ENCODE assay signal across 11 cellular contexts in the genomic region with DNA sequence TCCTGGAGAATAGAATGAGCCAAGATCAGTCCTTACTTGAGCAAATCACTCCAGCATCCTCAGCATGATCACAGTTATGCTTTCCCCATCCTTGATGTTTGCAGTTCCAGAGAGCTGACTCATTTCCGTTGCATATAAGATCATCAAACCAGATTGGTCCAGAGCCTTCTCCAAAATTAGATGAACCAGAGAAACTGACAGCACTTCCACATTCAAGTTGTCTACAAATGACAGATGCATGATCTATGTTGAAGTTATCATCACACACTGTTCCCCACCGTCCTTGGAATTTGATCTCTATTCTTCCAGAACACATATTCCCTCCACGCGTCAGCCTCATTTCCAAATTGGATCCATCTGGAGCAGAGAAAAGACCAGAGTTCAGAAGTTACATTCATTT. TPM values are rescaled to one million over a fixed set of nuclear protein-coding genes. Genes with fewer than 3 reads are reported as not detected.
DNase-seq lines count a peak whose midpoint lies in the region; ATAC-seq, FAIRE-seq and TF ChIP-seq lines count a peak whose summit lies in the region.
"Had no signal": no experiment of that assay in that cellular context is flagged by ENCODE, and none has a peak within 500 bp of the region (broad histone marks: within the 10 kb centered on the region; RNA-seq: fewer than 3 reads in every experiment).

No MANE protein-coding gene starts in this region.

- H3K4me3 ChIP-seq in K562 (no peak overlapping the region), testis (no peak overlapping the region)

- H3K4me2 ChIP-seq in K562 (ENCODE audit: insufficient read depth, low read length): no peak overlapping the region

- DNase-seq in HS-5 (ENCODE audit: low read depth): peak; percentile 84
- DNase-seq in K562 (ENCODE audit: extremely low read depth in 1 of 4, low spot score in 3 of 4): no peak
- peak; percentile 63 for DNase-seq in iris pigment epithelial cell (ENCODE audit: low read depth)
- no peak for DNase-seq in testis
- DNase-seq in HEK293T (ENCODE audit: extremely low spot score): no peak
- no peak for DNase-seq in activated T-helper 1 cell treated with anti-CD3 and anti-CD28 coated beads, Interleukin-12 subunit alpha, Interleukin-12 subunit beta, Interleukin-2, Interleukin-4 antibody, amounts not matched to agents 30 ng/mL and 10 ng/mL and 1 ng/mL, durations not matched to agents 14 hours and 24 hours and 36 hours (ENCODE audit: low spot score)
- DNase-seq in iPS-NIHi7 (ENCODE audit: extremely low spot score): no peak
- DNase-seq: NCI-H345 had no signal

- no peak overlapping the region for H3K4me3 Mint-ChIP-seq in activated T-helper 1 cell treated with anti-CD3 and anti-CD28 coated beads, Interleukin-12 subunit alpha, Interleukin-12 subunit beta, Interleukin-2, Interleukin-4 antibody, amounts not matched to agents 30 ng/mL and 10 ng/mL and 1 ng/mL, durations not matched to agents 14 hours and 24 hours and 36 hours
- H3K4me3 Mint-ChIP-seq: stimulated activated naive CD8-positive, alpha-beta T cell treated with anti-CD3 and anti-CD28 coated beads, Interleukin-15, Interleukin-2, amounts not matched to agents 100 ng/mL and 50 ng/mL, for 24 hours had no signal

- POLR2A ChIA-PET in K562 (lab: Yijun Ruan, JAX): no interaction called here
- POLR2A ChIA-PET in HEK293T (lab: Yijun Ruan, JAX): no interaction called here

- no peak for FAIRE-seq in K562 (lab: Jason Lieb, UNC)

- no peak overlapping the region for H3K27ac ChIP-seq in K562 (ENCODE audit: extremely low read depth, low read depth, low read length)
- H3K27ac ChIP-seq in testis: peak overlapping the region; percentile 9 to 46

- H3K27me3 Mint-ChIP-seq in activated T-helper 1 cell treated with anti-CD3 and anti-CD28 coated beads, Interleukin-12 subunit alpha, Interleukin-12 subunit beta, Interleukin-2, Interleukin-4 antibody, amounts not matched to agents 30 ng/mL and 10 ng/mL and 1 ng/mL, durations not matched to agents 14 hours and 24 hours and 36 hours (ENCODE audit: insufficient read depth): peaks cover 5% of the 10 kb centered on the region

- H3K27me3 ChIP-seq in K562 (ENCODE audit: control insufficient read depth in 2 of 2, insufficient read depth in 2 of 2, low read length in 2 of 2) (peaks cover 0 to 6% of the 10 kb centered on the region in 2 experiments; a peak in 2 of 5 replicates), testis (no peaks in the 10 kb centered on the region)
- H3K27me3 ChIP-seq: adrenal gland had no signal

- TF ChIP-seq POLR2A in K562 (conservative IDR thresholded peaks at IDR 0.05) (no peak), testis (IDR thresholded peaks at IDR 0.05) (no peak)

- no peak overlapping the region for H3K9ac ChIP-seq in K562 (ENCODE audit: insufficient read depth in 1 of 2, low read depth in 2 of 2, low read length in 2 of 2)

- no peaks in the 10 kb centered on the region for H3K4me1 Mint-ChIP-seq in activated T-helper 1 cell treated with anti-CD3 and anti-CD28 coated beads, Interleukin-12 subunit alpha, Interleukin-12 subunit beta, Interleukin-2, Interleukin-4 antibody, amounts not matched to agents 30 ng/mL and 10 ng/mL and 1 ng/mL, durations not matched to agents 14 hours and 24 hours and 36 hours (ENCODE audit: low read depth)

- TF ChIP-seq RAD21 in K562 (CRISPR knock-in tag; conservative IDR thresholded peaks at IDR 0.05 in 1 of 2, IDR thresholded peaks at IDR 0.05 in 1 of 2): no peak

- H3K79me2 ChIP-seq in K562 (ENCODE audit: control insufficient read depth, insufficient read depth, low read length): no peaks in the 10 kb centered on the region

- TF ChIP-seq EP300 in K562 (IDR thresholded peaks at IDR 0.05; ENCODE audit: low read length): no peak

- H3K4me1 ChIP-seq in K562 (replicated peaks in 1 of 2; ENCODE audit: control insufficient read depth in 2 of 2, insufficient read depth in 2 of 2, low read length in 2 of 2) (no peaks in the 10 kb centered on the region), testis (no peaks in the 10 kb centered on the region)
- H3K4me1 ChIP-seq: adrenal gland had no signal

- no TSS peak for BruUV-seq in K562 (replicated peaks; lab: Mats Ljungman, UMichigan)

- in situ Hi-C loops in K562 (cut with MboI): no loop called here

- no peaks in the 10 kb centered on the region for H4K20me1 ChIP-seq in K562 (replicated peaks; ENCODE audit: control insufficient read depth, insufficient read depth, low read length)

- H3K36me3 Mint-ChIP-seq in activated T-helper 1 cell treated with anti-CD3 and anti-CD28 coated beads, Interleukin-12 subunit alpha, Interleukin-12 subunit beta, Interleukin-2, Interleukin-4 antibody, amounts not matched to agents 30 ng/mL and 10 ng/mL and 1 ng/mL, durations not matched to agents 14 hours and 24 hours and 36 hours (ENCODE audit: low read depth): no peaks in the 10 kb centered on the region

- no peaks in the 10 kb centered on the region for H3K9me3 ChIP-seq in K562 (replicated peaks; ENCODE audit: control insufficient read depth, insufficient read depth, low read depth, low read length)
- no peaks in the 10 kb centered on the region for H3K9me3 ChIP-seq in testis
- H3K9me3 ChIP-seq: adrenal gland had no signal

- CTCF ChIA-PET in K562 (lab: Yijun Ruan, JAX; ENCODE audit: low intra/inter-chr PET ratio): no interaction called here
- CTCF ChIA-PET in HEK293T (lab: Yijun Ruan, JAX): no interaction called here

- H2AFZ ChIP-seq in K562 (ENCODE audit: low read depth, low read length): no peak overlapping the region

- no peak overlapping the region for H3K27ac Mint-ChIP-seq in activated T-helper 1 cell treated with anti-CD3 and anti-CD28 coated beads, Interleukin-12 subunit alpha, Interleukin-12 subunit beta, Interleukin-2, Interleukin-4 antibody, amounts not matched to agents 30 ng/mL and 10 ng/mL and 1 ng/mL, durations not matched to agents 14 hours and 24 hours and 36 hours
- H3K27ac Mint-ChIP-seq: stimulated activated naive CD8-positive, alpha-beta T cell treated with anti-CD3 and anti-CD28 coated beads, Interleukin-15, Interleukin-2, amounts not matched to agents 100 ng/mL and 50 ng/mL, for 24 hours had no signal

- WGBS in K562 (ENCODE audit: insufficient coverage, low coverage, missing lambda C conversion rate): 0% methylated on average over 4 of the region's 4 CpGs
- 38 to 39% methylated on average over 4 of the region's 4 CpGs for WGBS in testis, 2 donors

- intact Hi-C loops in K562 (cut with micrococcal nuclease): no loop called here
- intact Hi-C loops in testis (cut with DNase I; ENCODE audit: low total_unique reads): no loop called here
- intact Hi-C loops in activated T-helper 1 cell treated with anti-CD3 and anti-CD28 coated beads, Interleukin-12 subunit alpha, Interleukin-12 subunit beta, Interleukin-2, Interleukin-4 antibody, amounts not matched to agents 30 ng/mL and 10 ng/mL and 1 ng/mL, durations not matched to agents 14 hours and 24 hours and 36 hours (cut with micrococcal nuclease): no loop called here

- TF ChIP-seq CTCF in K562 (IDR thresholded peaks at IDR 0.05 in 2 of 3, conservative IDR thresholded peaks at IDR 0.05 in 1 of 3; ENCODE audit: insufficient read depth in 2 of 3, low read depth in 1 of 3, low read length in 3 of 3): no peak
- no peak for TF ChIP-seq CTCF in testis (IDR thresholded peaks at IDR 0.05)

- no peaks in the 10 kb centered on the region for H3K9me3 Mint-ChIP-seq in activated T-helper 1 cell treated with anti-CD3 and anti-CD28 coated beads, Interleukin-12 subunit alpha, Interleukin-12 subunit beta, Interleukin-2, Interleukin-4 antibody, amounts not matched to agents 30 ng/mL and 10 ng/mL and 1 ng/mL, durations not matched to agents 14 hours and 24 hours and 36 hours
- H3K9me3 Mint-ChIP-seq: stimulated activated naive CD8-positive, alpha-beta T cell treated with anti-CD3 and anti-CD28 coated beads, Interleukin-15, Interleukin-2, amounts not matched to agents 100 ng/mL and 50 ng/mL, for 24 hours had no signal

- H3K36me3 ChIP-seq in K562 (ENCODE audit: control insufficient read depth, insufficient read depth, low read length) (no peaks in the 10 kb centered on the region), testis (ENCODE audit: low read depth, missing control alignments) (no peaks in the 10 kb centered on the region)
- H3K36me3 ChIP-seq: adrenal gland had no signal

- no peaks in the 10 kb centered on the region for H3K9me1 ChIP-seq in K562 (ENCODE audit: control insufficient read depth, insufficient read depth, low read length)

- ATAC-seq in K562 (no peak), GM18517 (IDR thresholded peaks at IDR 0.05; ENCODE audit: unreplicated experiment) (no peak)

RNA-seq across cellular contexts. Expression of a gene that starts 4.7 kb away (rescaled TPM):
- total RNA-seq in K562 (2011; cell fraction: chromatin; rRNA removed; ENCODE audit: low replicate concordance): not detected in 2 replicates
- total RNA-seq in K562 (2011; cell fraction: nucleolus; rRNA removed): not detected in 2 replicates
- total RNA-seq in K562 (2011; cell fraction: nucleoplasm; rRNA removed): not detected in 2 replicates
- total RNA-seq in K562 (2014; rRNA removed) (not detected in 2 replicates), K562 (2014; rRNA removed; fragmentation: Illumina TruSeq; extraction: Trizol) (0.03 TPM in 1 of 2 replicates, not detected in the other), K562 (2015; rRNA removed; fragmentation: Illumina TruSeq; extraction: Trizol) (not detected in 2 replicates), K562 (2021) (0.51 and 0.62 TPM in 2 replicates), testis (10 to 100 TPM; 34.4 to 67.5 TPM)
- polyA plus RNA-seq in K562 (2011; rRNA removed) (0.04 TPM in 1 of 2 replicates, not detected in the other), K562 (2014; fragmentation: Illumina TruSeq; extraction: Trizol) (not detected in 2 replicates), K562 (2014; fragmentation: Nextera tagmentation; extraction: Ambion mirVana) (not detected), K562 (2014; rRNA removed) (not detected in 2 replicates), testis (ENCODE audit: insufficient read depth, low read depth, low replicate concordance) (36.1 TPM)
- polyA plus RNA-seq in K562 (2011; cell fraction: cytosol; rRNA removed): not detected in 2 replicates
- polyA plus RNA-seq in K562 (2011; cell fraction: nucleus; rRNA removed): not detected in 2 replicates
- polyA plus RNA-seq in K562 (2012): not detected in 2 replicates
- not detected in 2 replicates for polyA minus RNA-seq in K562 (2011; rRNA and poly(A)+ RNA removed)
- not detected in 2 replicates for polyA minus RNA-seq in K562 (2011; cell fraction: cytosol; rRNA and poly(A)+ RNA removed)
- polyA minus RNA-seq in K562 (2011; cell fraction: nucleus; rRNA and poly(A)+ RNA removed): not detected in 2 replicates
- total RNA-seq in activated T-helper 1 cell treated with anti-CD3 and anti-CD28 coated beads, Interleukin-12 subunit alpha, Interleukin-12 subunit beta, Interleukin-2, Interleukin-4 antibody, amounts not matched to agents 30 ng/mL and 10 ng/mL and 1 ng/mL, durations not matched to agents 14 hours and 24 hours and 36 hours: not detected in 2 replicates

RNA-seq across cellular contexts. Expression of a gene that starts 54.9 kb away (rescaled TPM):
- total RNA-seq in K562 (2011; cell fraction: chromatin; rRNA removed; ENCODE audit: low replicate concordance): 0.72 and 0.99 TPM in 2 replicates
- total RNA-seq in K562 (2011; cell fraction: nucleolus; rRNA removed): not detected in 2 replicates
- 0.51 TPM in 1 of 2 replicates, not detected in the other for total RNA-seq in K562 (2011; cell fraction: nucleoplasm; rRNA removed)
- total RNA-seq in K562 (2014; rRNA removed) (0.53 and 2.0 TPM in 2 replicates), K562 (2014; rRNA removed; fragmentation: Illumina TruSeq; extraction: Trizol) (2.1 and 3.2 TPM in 2 replicates), K562 (2015; rRNA removed; fragmentation: Illumina TruSeq; extraction: Trizol) (1.5 and 2.6 TPM in 2 replicates), K562 (2021) (1.2 and 1.3 TPM in 2 replicates), testis (10 to 100 TPM; 14.1 to 24.6 TPM)
- polyA plus RNA-seq in K562 (2011; rRNA removed) (0.39 and 0.72 TPM in 2 replicates), K562 (2014; fragmentation: Illumina TruSeq; extraction: Trizol) (1.1 and 1.5 TPM in 2 replicates), K562 (2014; fragmentation: Nextera tagmentation; extraction: Ambion mirVana) (1 to 10 TPM; 5.1 to 9.2 TPM), K562 (2014; rRNA removed) (0.54 and 2.5 TPM in 2 replicates), testis (ENCODE audit: insufficient read depth, low read depth, low replicate concordance) (8.8 TPM)
- 0.30 and 0.31 TPM in 2 replicates for polyA plus RNA-seq in K562 (2011; cell fraction: cytosol; rRNA removed)
- polyA plus RNA-seq in K562 (2011; cell fraction: nucleus; rRNA removed): 0.16 and 2.0 TPM in 2 replicates
- 1.2 and 4.5 TPM in 2 replicates for polyA plus RNA-seq in K562 (2012)
- 1.5 and 3.8 TPM in 2 replicates for polyA minus RNA-seq in K562 (2011; rRNA and poly(A)+ RNA removed)
- polyA minus RNA-seq in K562 (2011; cell fraction: cytosol; rRNA and poly(A)+ RNA removed): not detected in 2 replicates
- polyA minus RNA-seq in K562 (2011; cell fraction: nucleus; rRNA and poly(A)+ RNA removed): 2.1 TPM in 1 of 2 replicates, not detected in the other
- total RNA-seq in activated T-helper 1 cell treated with anti-CD3 and anti-CD28 coated beads, Interleukin-12 subunit alpha, Interleukin-12 subunit beta, Interleukin-2, Interleukin-4 antibody, amounts not matched to agents 30 ng/mL and 10 ng/mL and 1 ng/mL, durations not matched to agents 14 hours and 24 hours and 36 hours: not detected in 2 replicates

Comparison
In these comparisons a context has a peak if more than half of its experiments do, and no peak if none do; other contexts are left out.
1. DNase-seq: peak in HS-5 (single experiment) and iris pigment epithelial cell (single experiment); none in K562 (0 of 4), testis (single experiment), HEK293T (single experiment), activated T-helper 1 cell treated with anti-CD3 and anti-CD28 coated beads, Interleukin-12 subunit alpha, Interleukin-12 subunit beta, Interleukin-2, Interleukin-4 antibody, amounts not matched to agents 30 ng/mL and 10 ng/mL and 1 ng/mL, durations not matched to agents 14 hours and 24 hours and 36 hours (single experiment) and iPS-NIHi7 (single experiment).
2. RNA of a gene that starts 4.7 kb away (total RNA-seq): 34.4 to 67.5 TPM in testis; 0.03 to 0.62 TPM in K562 and not detected in activated T-helper 1 cell treated with anti-CD3 and anti-CD28 coated beads, Interleukin-12 subunit alpha, Interleukin-12 subunit beta, Interleukin-2, Interleukin-4 antibody, amounts not matched to agents 30 ng/mL and 10 ng/mL and 1 ng/mL, durations not matched to agents 14 hours and 24 hours and 36 hours; every median in the first group is over 10 times any median in the second.